In the genomic region with DNA sequence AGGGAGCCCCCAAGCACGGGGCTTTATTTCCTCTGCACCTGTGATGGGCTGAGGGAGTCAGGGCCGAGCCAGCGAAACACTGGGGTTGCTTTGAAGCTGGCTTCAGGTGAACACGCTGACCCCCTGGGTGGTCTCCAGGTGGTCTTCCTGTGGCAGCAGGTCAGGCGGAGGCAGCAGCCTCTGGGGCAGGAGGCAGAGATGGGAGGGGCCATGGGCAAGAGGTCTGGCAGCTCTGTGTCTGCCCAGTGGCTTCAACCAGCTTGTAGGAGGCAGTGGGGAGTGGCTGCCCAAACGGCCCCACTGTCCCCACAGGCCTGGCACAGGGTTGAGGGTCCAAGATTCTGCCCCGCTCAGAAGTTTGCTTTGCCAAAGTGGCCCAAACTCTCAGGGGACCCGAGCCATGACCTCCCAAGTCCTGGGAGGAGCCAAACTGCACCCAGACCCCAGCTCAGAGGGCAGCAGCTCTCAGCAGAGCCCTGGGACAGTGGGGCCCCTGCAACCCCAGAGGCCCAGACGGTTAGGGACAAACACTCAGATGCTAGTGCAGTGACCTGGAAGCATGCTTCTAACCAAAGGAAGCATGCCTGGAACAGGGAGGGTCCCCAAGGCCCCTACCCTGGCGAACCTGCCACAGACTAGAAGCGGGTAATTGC, we compare ENCODE assay signal across 21 cellular contexts. TPM values are rescaled to one million over a fixed set of nuclear protein-coding genes. Genes with fewer than 3 reads are reported as not detected.
"Had no signal": no experiment of that assay in that cellular context is flagged by ENCODE, and none has a peak within 500 bp of the region (broad histone marks: within the 10 kb centered on the region; RNA-seq: fewer than 3 reads in every experiment).

No MANE protein-coding gene starts in this region.

- H3K36me3 Mint-ChIP-seq: neural progenitor cell had no signal

- ATAC-seq: activated CD8-positive, alpha-beta T cell treated with anti-CD3 and anti-CD28 coated beads, Interleukin-2, amount 10 ng/mL, durations not matched to agents 7 days and 5 days; activated naive CD4-positive, alpha-beta T cell treated with anti-CD3 and anti-CD28 coated beads, Interleukin-2, amount 50 U/mL, for 72 hours; activated T-cell treated with anti-CD3 and anti-CD28 coated beads, Interleukin-2, amount 50 U/mL, for 72 hours; stimulated activated naive CD8-positive, alpha-beta T cell treated with anti-CD3 and anti-CD28 coated beads, Interleukin-15, Interleukin-2, amounts not matched to agents 100 U/mL and 50 U/mL, for 24 hours; WTC11 had no signal

- FAIRE-seq: pancreas had no signal

- H3K9ac ChIP-seq: neural progenitor cell had no signal

- H3K27ac ChIP-seq: coronary artery, neural progenitor cell, pancreas, skin epidermis, suprapubic skin had no signal

- H3K4me1 ChIP-seq: neural progenitor cell, pancreas, suprapubic skin had no signal

- DNase-seq: activated CD4-positive, alpha-beta T cell treated with anti-CD3 and anti-CD28 coated beads for 48 hours; activated CD8-positive, alpha-beta memory T cell treated with anti-CD3 and anti-CD28 coated beads, Interleukin-2, amount 50 U/mL, for 4 hours; activated CD8-positive, alpha-beta T cell treated with anti-CD3 and anti-CD28 coated beads, Interleukin-2, amount 10 ng/mL, durations not matched to agents 7 days and 5 days; activated gamma-delta T cell; activated T-cell treated with anti-CD3 and anti-CD28 coated beads, Interleukin-2, amount 50 U/mL, for 72 hours; central memory CD4-positive, alpha-beta T cell; hypothalamus; kidney glomerular epithelial cell; midbrain; stimulated activated naive CD8-positive, alpha-beta T cell treated with anti-CD3 and anti-CD28 coated beads, Interleukin-15, Interleukin-2, amounts not matched to agents 100 U/mL and 50 U/mL, for 24 hours; T-helper 2 cell had no signal

- H2AFZ ChIP-seq: neural progenitor cell had no signal

- H3K4me2 ChIP-seq: neural progenitor cell had no signal

- H3K27ac Mint-ChIP-seq: activated CD8-positive, alpha-beta T cell treated with anti-CD3 and anti-CD28 coated beads, Interleukin-2, amount 10 ng/mL, durations not matched to agents 7 days and 5 days; activated naive CD4-positive, alpha-beta T cell treated with anti-CD3 and anti-CD28 coated beads, Interleukin-2, amount 50 U/mL, for 72 hours; activated T-cell treated with anti-CD3 and anti-CD28 coated beads, Interleukin-2, amount 50 U/mL, for 72 hours; neural progenitor cell; type B pancreatic cell; WTC11 had no signal

- H3K4me3 ChIP-seq: coronary artery, esophagus muscularis mucosa, neural progenitor cell, pancreas, skin epidermis, suprapubic skin had no signal

- H3K4me3 Mint-ChIP-seq: activated CD8-positive, alpha-beta T cell treated with anti-CD3 and anti-CD28 coated beads, Interleukin-2, amount 10 ng/mL, durations not matched to agents 7 days and 5 days; activated T-cell treated with anti-CD3 and anti-CD28 coated beads, Interleukin-2, amount 50 U/mL, for 72 hours; neural progenitor cell; type B pancreatic cell; WTC11 had no signal

- H3K4me1 Mint-ChIP-seq: neural progenitor cell, WTC11 had no signal

- H3K36me3 ChIP-seq: esophagus muscularis mucosa, neural progenitor cell, pancreas, suprapubic skin had no signal

- H3K9me3 ChIP-seq: pancreas, suprapubic skin had no signal

- H3K27me3 ChIP-seq: pancreas had no signal

RNA-seq across cellular contexts. Expression of a gene that starts 15.3 kb away (rescaled TPM):
- total RNA-seq: activated naive CD4-positive, alpha-beta T cell treated with anti-CD3 and anti-CD28 coated beads, Interleukin-2, amount 50 U/mL, for 72 hours; activated T-cell treated with anti-CD3 and anti-CD28 coated beads, Interleukin-2, amount 50 U/mL, for 72 hours; renal cortical epithelial cell had no signal
